ENCODE assay signal across 25 cellular contexts in the genomic region with DNA sequence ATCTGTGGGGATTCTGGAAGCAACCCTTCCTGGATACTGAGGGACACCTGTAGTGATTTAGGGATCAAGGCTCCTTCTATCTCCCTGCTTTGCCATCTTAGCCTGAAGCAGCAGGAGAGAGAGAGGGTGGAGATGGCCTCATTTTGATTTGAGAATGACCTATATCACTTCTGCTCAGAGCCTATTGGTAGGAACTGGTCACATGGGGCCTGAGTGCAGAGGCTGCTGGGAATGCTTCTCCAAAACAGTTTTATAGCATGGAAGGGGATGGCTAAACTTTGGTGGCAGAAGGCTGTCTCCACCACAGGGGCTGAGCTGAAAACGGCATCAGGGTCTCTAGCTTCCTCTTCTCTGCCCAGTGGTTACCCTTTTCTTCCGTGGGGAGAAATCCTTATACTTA.
A peak's percentile ranks its signal among the peaks of the same experiment; 100 is the strongest.
DNase-seq lines count a peak whose midpoint lies in the region; ATAC-seq, FAIRE-seq and TF ChIP-seq lines count a peak whose summit lies in the region.
"Had no signal": no experiment of that assay in that cellular context is flagged by ENCODE, and none has a peak within 500 bp of the region (broad histone marks: within the 10 kb centered on the region; RNA-seq: fewer than 3 reads in every experiment).

No MANE protein-coding gene starts in this region.

- H3K4me1 ChIP-seq in breast epithelium (no peaks in the 10 kb centered on the region), PC-9 (replicated peaks; ENCODE audit: insufficient read depth) (peaks cover 12% of the 10 kb centered on the region), endodermal cell (ENCODE audit: control insufficient read depth, insufficient read depth, low read length) (no peaks in the 10 kb centered on the region)
- H3K4me1 ChIP-seq: lower lobe of right lung had no signal

- H3K9me3 Mint-ChIP-seq in MCF 10A (ENCODE audit: unreplicated experiment) (no peaks in the 10 kb centered on the region), endodermal cell (no peaks in the 10 kb centered on the region)
- H3K9me3 Mint-ChIP-seq: activated CD4-positive, alpha-beta T cell treated with anti-CD3 and anti-CD28 coated beads, Interleukin-2, amount 10 ng/mL, durations not matched to agents 7 days and 5 days; activated naive CD4-positive, alpha-beta T cell treated with anti-CD3 and anti-CD28 coated beads, Interleukin-2, amount 10 ng/mL, durations not matched to agents 7 days and 5 days; activated T-cell treated with anti-CD3 and anti-CD28 coated beads, Interleukin-2, amount 50 U/mL, for 72 hours; naive thymus-derived CD8-positive, alpha-beta T cell had no signal

- CTCF ChIA-PET in MCF 10A (lab: Yijun Ruan, JAX) (interaction anchor here (0.8 to 7.6 kb wide), 6 partner anchors 15 to 775 kb away, joined by 3 to 63 read pairs (median 4); no protein-coding TSS in a partner anchor), PC-9 (lab: Charles Lee) (no interaction called here)

- H3K27ac Mint-ChIP-seq in MCF 10A (ENCODE audit: low read depth, unreplicated experiment) (peak overlapping the region; percentile 80), endodermal cell (no peak overlapping the region)
- H3K27ac Mint-ChIP-seq: activated CD4-positive, alpha-beta T cell treated with anti-CD3 and anti-CD28 coated beads, Interleukin-2, amount 10 ng/mL, durations not matched to agents 7 days and 5 days; activated naive CD4-positive, alpha-beta T cell treated with anti-CD3 and anti-CD28 coated beads, Interleukin-2, amount 10 ng/mL, durations not matched to agents 7 days and 5 days; activated T-cell treated with anti-CD3 and anti-CD28 coated beads, Interleukin-2, amount 50 U/mL, for 72 hours had no signal

- H3K36me3 Mint-ChIP-seq in MCF 10A (ENCODE audit: insufficient read depth, unreplicated experiment) (no peaks in the 10 kb centered on the region), endodermal cell (ENCODE audit: low read depth) (no peaks in the 10 kb centered on the region)
- H3K36me3 Mint-ChIP-seq: activated CD8-positive, alpha-beta memory T cell treated with anti-CD3 and anti-CD28 coated beads, Interleukin-2, amount 10 ng/mL, durations not matched to agents 7 days and 5 days; activated naive CD4-positive, alpha-beta T cell treated with anti-CD3 and anti-CD28 coated beads, Interleukin-2, amount 10 ng/mL, durations not matched to agents 7 days and 5 days; naive thymus-derived CD8-positive, alpha-beta T cell had no signal

- H3K9me3 ChIP-seq in breast epithelium = no peaks in the 10 kb centered on the region
- no peaks in the 10 kb centered on the region for H3K9me3 ChIP-seq in PC-9 (ENCODE audit: insufficient read depth, low read depth)
- H3K9me3 ChIP-seq in endodermal cell (ENCODE audit: control insufficient read depth, low read length) = no peaks in the 10 kb centered on the region
- H3K9me3 ChIP-seq: adrenal gland, BE2C, body of pancreas, esophagus squamous epithelium, lower lobe of right lung, sigmoid colon, tibial artery had no signal

- no peak for DNase-seq in MCF 10A (ENCODE audit: unreplicated experiment)
- no peak for DNase-seq in breast epithelium (ENCODE audit: low spot score in 2 of 2)
- DNase-seq in PC-9 = no peak
- peak; percentile 45 for DNase-seq in endodermal cell
- no peak for DNase-seq in GM12891 (ENCODE audit: insufficient read length, low spot score)
- DNase-seq in NCI-H446 treated with DMSO at 0.1 percent for 48 hours (lab: John Stamatoyannopoulos, UW) = no peak
- DNase-seq in NOMO-1 treated with DMSO at 0.1 percent for 48 hours (lab: John Stamatoyannopoulos, UW; ENCODE audit: unreplicated experiment) = no peak
- DNase-seq: cerebellar nuclear complex, dermis blood vessel endothelial cell, esophagus squamous epithelium, NCI-H1930, NCI-H526 treated with DMSO at 0.1 percent for 48 hours, tibial artery had no signal

- H4K20me1 ChIP-seq in PC-9 (ENCODE audit: insufficient read depth) = no peaks in the 10 kb centered on the region

- H3K4me3 ChIP-seq in breast epithelium (no peak overlapping the region), PC-9 (no peak overlapping the region; the same call in 1 of the 2 replicates), endodermal cell (ENCODE audit: low read length) (no peak overlapping the region)
- H3K4me3 ChIP-seq: adrenal gland, body of pancreas, lower lobe of right lung, tibial artery had no signal

- TF ChIP-seq POLR2A in breast epithelium (IDR thresholded peaks at IDR 0.05) (no peak), GM12891 (IDR thresholded peaks at IDR 0.05; ENCODE audit: low read depth, low read length) (no peak)

- H3K27ac ChIP-seq in breast epithelium (no peak overlapping the region), PC-9 (no peak overlapping the region), endodermal cell (ENCODE audit: low read depth, low read length) (no peak overlapping the region)
- H3K27ac ChIP-seq: adrenal gland, body of pancreas, esophagus squamous epithelium, lower lobe of right lung, tibial artery had no signal

- no peaks in the 10 kb centered on the region for H3K36me3 ChIP-seq in breast epithelium
- H3K36me3 ChIP-seq in PC-9 (ENCODE audit: low read depth) = no peaks in the 10 kb centered on the region
- no peaks in the 10 kb centered on the region for H3K36me3 ChIP-seq in endodermal cell (ENCODE audit: control insufficient read depth, insufficient read depth, low read length)
- H3K36me3 ChIP-seq: adrenal gland, BE2C, esophagus squamous epithelium, lower lobe of right lung, sigmoid colon, tibial artery had no signal

- FAIRE-seq in GM12891 (lab: Jason Lieb, UNC) = no peak
- FAIRE-seq: frontal cortex had no signal

- no peak overlapping the region for H3K4me3 Mint-ChIP-seq in MCF 10A (ENCODE audit: unreplicated experiment)
- H3K4me3 Mint-ChIP-seq in endodermal cell = no peak overlapping the region
- H3K4me3 Mint-ChIP-seq: activated CD8-positive, alpha-beta memory T cell treated with anti-CD3 and anti-CD28 coated beads, Interleukin-2, amount 10 ng/mL, durations not matched to agents 7 days and 5 days had no signal

- H3K79me2 ChIP-seq in PC-9 (ENCODE audit: low read depth) = no peaks in the 10 kb centered on the region

- BruUV-seq in MCF 10A (replicated peaks; lab: Mats Ljungman, UMichigan) (no TSS peak), PC-9 (replicated peaks; lab: Mats Ljungman, UMichigan) (TSS peak; percentile 55)

- H2AFZ ChIP-seq in PC-9 = peak overlapping the region; percentile 72

- H3K4me1 Mint-ChIP-seq in MCF 10A (ENCODE audit: insufficient read depth, unreplicated experiment) = peaks cover 17% of the 10 kb centered on the region
- H3K4me1 Mint-ChIP-seq in endodermal cell = peaks cover 9% of the 10 kb centered on the region

- no peak overlapping the region for H3K9ac ChIP-seq in endodermal cell (ENCODE audit: extremely low read depth, low read length, poor library complexity, severe bottlenecking)

- H3K4me2 ChIP-seq in PC-9 = peak overlapping the region; percentile 61

- H3K27me3 ChIP-seq in breast epithelium = no peaks in the 10 kb centered on the region
- H3K27me3 ChIP-seq in PC-9 (ENCODE audit: insufficient read depth, low read depth) = no peaks in the 10 kb centered on the region
- no peaks in the 10 kb centered on the region for H3K27me3 ChIP-seq in endodermal cell (ENCODE audit: control insufficient read depth, insufficient read depth, low read length, poor library complexity, severe bottlenecking)
- H3K27me3 ChIP-seq: adrenal gland, BE2C, body of pancreas, sigmoid colon had no signal

- POLR2A ChIA-PET in MCF 10A (lab: Yijun Ruan, JAX) = interaction anchor here (1.2 to 2.8 kb wide), 2 partner anchors 9 to 11 kb away, joined by 3 to 8 read pairs; no protein-coding TSS in a partner anchor
- POLR2A ChIA-PET in PC-9 (lab: Charles Lee; ENCODE audit: unreplicated experiment) = no interaction called here

- TF ChIP-seq CTCF in MCF 10A (IDR thresholded peaks at IDR 0.05; ENCODE audit: unreplicated experiment) (no peak), breast epithelium (IDR thresholded peaks at IDR 0.05) (no peak), PC-9 (conservative IDR thresholded peaks at IDR 0.05) (no peak), endodermal cell (conservative IDR thresholded peaks at IDR 0.05) (no peak)

- no peaks in the 10 kb centered on the region for H3K9me2 ChIP-seq in PC-9 (ENCODE audit: insufficient read depth)

- H3F3A ChIP-seq in PC-9 (ENCODE audit: insufficient read depth, low read depth) = no peaks in the 10 kb centered on the region

- ATAC-seq in GM18909 (IDR thresholded peaks at IDR 0.05; ENCODE audit: poor library complexity, unreplicated experiment) = no peak

- intact Hi-C loops in MCF 10A (cut with micrococcal nuclease) = no loop called here
- intact Hi-C loops in breast epithelium (cut with DNase I; ENCODE audit: low total_unique reads) = no loop called here
- intact Hi-C loops in PC-9 (cut with micrococcal nuclease; ENCODE audit: unreplicated experiment) = no loop called here

- WGBS in endodermal cell (ENCODE audit: insufficient coverage in 1 of 2, insufficient read length in 1 of 2), 2 experiments = 89% methylated on average over 2 of the region's 2 CpGs; no CpG with 5 or more reads in 1 of the 2 experiments

- H3K27me3 Mint-ChIP-seq in MCF 10A (ENCODE audit: insufficient read depth, unreplicated experiment) (no peaks in the 10 kb centered on the region), endodermal cell (ENCODE audit: insufficient read depth) (peaks cover 6% of the 10 kb centered on the region)
- H3K27me3 Mint-ChIP-seq: activated CD8-positive, alpha-beta memory T cell treated with anti-CD3 and anti-CD28 coated beads, Interleukin-2, amount 10 ng/mL, durations not matched to agents 7 days and 5 days had no signal

TF ChIP-seq in GM12891, 5 proteins besides CTCF, POLR2A, EP300 and RAD21:
- TF ChIP-seq TAF1 (IDR thresholded peaks at IDR 0.05; ENCODE audit: low read depth, low read length) (no peak), POU2F2 (IDR thresholded peaks at IDR 0.05; ENCODE audit: low read depth, low read length) (no peak), PAX5 (IDR thresholded peaks at IDR 0.05; ENCODE audit: insufficient read depth, low read length, severe bottlenecking) (no peak), SPI1 (IDR thresholded peaks at IDR 0.05; ENCODE audit: low read depth, low read length) (no peak), POLR2AphosphoS5 (IDR thresholded peaks at IDR 0.05; ENCODE audit: low read depth, low read length) (no peak)
